Comparison of ENCODE assay signal across 24 cellular contexts in the genomic region with DNA sequence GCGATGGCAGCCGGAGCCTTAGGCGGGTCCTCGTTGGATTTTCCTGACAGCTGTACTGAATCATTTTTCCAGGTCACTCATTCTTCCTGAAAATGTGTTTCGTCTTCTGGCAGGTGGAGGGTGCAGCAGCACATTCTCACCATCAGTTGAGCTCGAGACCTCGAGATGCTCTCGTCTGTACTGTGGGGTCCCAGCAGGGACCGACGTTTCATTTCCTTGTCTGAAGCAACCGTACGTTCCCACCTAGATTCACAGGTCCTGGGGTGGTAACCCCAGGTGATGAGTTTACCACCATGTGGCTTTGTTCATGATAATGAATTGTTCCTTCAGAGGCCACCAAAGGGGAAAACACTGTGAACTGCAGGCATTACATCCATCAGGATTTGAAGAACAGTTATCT.
DNase-seq lines count a peak whose midpoint lies in the region; ATAC-seq and TF ChIP-seq lines count a peak whose summit lies in the region.
"Had no signal": no experiment of that assay in that cellular context is flagged by ENCODE, and none has a peak within 500 bp of the region (broad histone marks: within the 10 kb centered on the region; RNA-seq: fewer than 3 reads in every experiment).

No MANE protein-coding gene starts in this region.

- H3K27ac ChIP-seq in esophagus muscularis mucosa (replicated peaks in 1 of 4): no peak overlapping the region
- no peak overlapping the region for H3K27ac ChIP-seq in vagina
- H3K27ac ChIP-seq in CD4-positive, alpha-beta T cell (ENCODE audit: low read depth, low read length): no peak overlapping the region
- H3K27ac ChIP-seq: 22Rv1; A549; BLaER1 treated with 17β-estradiol and CSF1 and Interleukin-3, amounts not matched to agents 10 nM and 100 nM; C4-2B had no signal

- H3K4me3 ChIP-seq in esophagus muscularis mucosa (no peak overlapping the region), vagina (no peak overlapping the region)
- H3K4me3 ChIP-seq: A549; BLaER1 treated with 17β-estradiol and CSF1 and Interleukin-3, amounts not matched to agents 10 nM and 100 nM; GM12878 had no signal

- TF ChIP-seq POLR2A in esophagus muscularis mucosa (IDR thresholded peaks at IDR 0.05; ENCODE audit: low read depth) (no peak), vagina (IDR thresholded peaks at IDR 0.05) (no peak)

- TF ChIP-seq EP300 in esophagus muscularis mucosa (IDR thresholded peaks at IDR 0.05): no peak

- ATAC-seq in left lobe of liver: no peak
- ATAC-seq in HG03342 (IDR thresholded peaks at IDR 0.05; ENCODE audit: unreplicated experiment): no peak
- ATAC-seq in CD4-positive, alpha-beta T cell (ENCODE audit: poor library complexity): no peak
- ATAC-seq: A549, GM12878 had no signal

- TF ChIP-seq CTCF in esophagus muscularis mucosa (IDR thresholded peaks at IDR 0.05) (no peak), type B pancreatic cell (conservative IDR thresholded peaks at IDR 0.05) (no peak), vagina (IDR thresholded peaks at IDR 0.05) (no peak)
- TF ChIP-seq CTCF in CD4-positive, alpha-beta T cell (IDR thresholded peaks at IDR 0.05): no peak

- no peak overlapping the region for H3K4me3 Mint-ChIP-seq in type B pancreatic cell
- no peak overlapping the region for H3K4me3 Mint-ChIP-seq in CD4-positive, alpha-beta T cell
- H3K4me3 Mint-ChIP-seq: B cell; CD8-positive, alpha-beta memory T cell had no signal

- POLR2A ChIA-PET in CD4-positive, alpha-beta T cell (lab: Charles Lee): no interaction called here

- H3K4me1 ChIP-seq in esophagus muscularis mucosa (no peaks in the 10 kb centered on the region), vagina (no peaks in the 10 kb centered on the region)
- H3K4me1 ChIP-seq: A549; BLaER1 treated with 17β-estradiol and CSF1 and Interleukin-3, amounts not matched to agents 10 nM and 100 nM had no signal

- H3K27me3 Mint-ChIP-seq in type B pancreatic cell: peaks cover 4% of the 10 kb centered on the region
- peaks cover 12% of the 10 kb centered on the region for H3K27me3 Mint-ChIP-seq in CD4-positive, alpha-beta T cell
- H3K27me3 Mint-ChIP-seq: B cell had no signal

- H3K36me3 ChIP-seq in esophagus muscularis mucosa (no peaks in the 10 kb centered on the region), vagina (no peaks in the 10 kb centered on the region)
- H3K36me3 ChIP-seq: BLaER1 treated with 17β-estradiol and CSF1 and Interleukin-3, amounts not matched to agents 10 nM and 100 nM had no signal

- WGBS in esophagus muscularis mucosa: 75% methylated on average over 12 of the region's 12 CpGs

- peak; percentile 88 for DNase-seq in esophagus muscularis mucosa (ENCODE audit: extremely low spot score)
- peak; percentile 12 for DNase-seq in left lobe of liver (ENCODE audit: low spot score)
- peak; percentile 40 for DNase-seq in type B pancreatic cell (ENCODE audit: extremely low spot score, unreplicated experiment)
- DNase-seq in vagina (ENCODE audit: extremely low spot score in 2 of 2): peak; percentile 16 to 31
- DNase-seq in activated CD8-positive, alpha-beta memory T cell treated with anti-CD3 and anti-CD28 coated beads, Interleukin-2, amount 50 U/mL, for 4 hours: no peak
- DNase-seq in CD4-positive, alpha-beta T cell: no peak
- DNase-seq: AML-193; CD4-positive, alpha-beta memory T cell; CD8-positive, alpha-beta memory T cell; COR-L47; DMS 273 treated with DMSO at 0.1 percent for 48 hours; DMS153; DMS53; DMS79; DND-41; EL; GDM1 had no signal

- no peaks in the 10 kb centered on the region for H3K4me1 Mint-ChIP-seq in type B pancreatic cell (ENCODE audit: unreplicated experiment)
- H3K4me1 Mint-ChIP-seq in CD4-positive, alpha-beta T cell (ENCODE audit: low read depth): no peaks in the 10 kb centered on the region
- H3K4me1 Mint-ChIP-seq: B cell; CD4-positive, alpha-beta memory T cell; CD8-positive, alpha-beta memory T cell had no signal

- H3K27me3 ChIP-seq in esophagus muscularis mucosa (peaks cover 0 to 12% (median 0%) of the 10 kb centered on the region in 4 donors), vagina (no peaks in the 10 kb centered on the region)
- no peaks in the 10 kb centered on the region for H3K27me3 ChIP-seq in CD4-positive, alpha-beta T cell (ENCODE audit: control insufficient read depth, insufficient read depth, low read length)
- H3K27me3 ChIP-seq: BLaER1 treated with 17β-estradiol and CSF1 and Interleukin-3, amounts not matched to agents 10 nM and 100 nM had no signal

- no peaks in the 10 kb centered on the region for H3K36me3 Mint-ChIP-seq in type B pancreatic cell
- no peaks in the 10 kb centered on the region for H3K36me3 Mint-ChIP-seq in CD4-positive, alpha-beta T cell (ENCODE audit: low read depth)
- H3K36me3 Mint-ChIP-seq: CD4-positive, alpha-beta memory T cell had no signal

- H3K27ac Mint-ChIP-seq in type B pancreatic cell: no peak overlapping the region
- H3K27ac Mint-ChIP-seq in CD4-positive, alpha-beta T cell: no peak overlapping the region
- H3K27ac Mint-ChIP-seq: B cell; CD4-positive, alpha-beta memory T cell; CD8-positive, alpha-beta memory T cell had no signal

- CTCF ChIA-PET in CD4-positive, alpha-beta T cell (lab: Charles Lee): no interaction called here

- H3K9me3 ChIP-seq in esophagus muscularis mucosa (peaks cover 0 to 11% (median under 1%) of the 10 kb centered on the region in 4 donors), vagina (no peaks in the 10 kb centered on the region)
- H3K9me3 ChIP-seq in CD4-positive, alpha-beta T cell (ENCODE audit: control insufficient read depth, low read length): peaks cover 4% of the 10 kb centered on the region

- H3K9me3 Mint-ChIP-seq in type B pancreatic cell: peaks cover 6% of the 10 kb centered on the region
- peaks cover 10% of the 10 kb centered on the region for H3K9me3 Mint-ChIP-seq in CD4-positive, alpha-beta T cell

- intact Hi-C loops in esophagus muscularis mucosa (cut with DNase I) (no loop called here), vagina (cut with DNase I) (no loop called here)
- intact Hi-C loops in CD4-positive, alpha-beta T cell (cut with DNase I, micrococcal nuclease): no loop called here

Comparison
In these comparisons a context has a peak if more than half of its experiments do, and no peak if none do; other contexts are left out.
1. DNase-seq: peak in esophagus muscularis mucosa (single experiment), left lobe of liver (single experiment), type B pancreatic cell (single experiment) and vagina (2 of 2); none in activated CD8-positive, alpha-beta memory T cell treated with anti-CD3 and anti-CD28 coated beads, Interleukin-2, amount 50 U/mL, for 4 hours (single experiment) and CD4-positive, alpha-beta T cell (0 of 10).